In genomic region chr15:70502576-70502975, GRCh38 we compare ENCODE assay signal across 21 cellular contexts.
DNase-seq lines count a peak whose midpoint lies in the region; TF ChIP-seq lines count a peak whose summit lies in the region.
"Had no signal": no experiment of that assay in that cellular context is flagged by ENCODE, and none has a peak within 500 bp of the region (broad histone marks: within the 10 kb centered on the region; RNA-seq: fewer than 3 reads in every experiment).

No MANE protein-coding gene starts in this region.

- H2BK15ac ChIP-seq in mesenchymal stem cell (ENCODE audit: low read depth, poor library complexity, severe bottlenecking) = peak overlapping the region; percentile 19

- no peak overlapping the region for H2AFZ ChIP-seq in OCI-LY3 (ENCODE audit: low read depth, low read length)
- H2AFZ ChIP-seq in mesenchymal stem cell (ENCODE audit: low read depth, low read length) = no peak overlapping the region

- no peaks in the 10 kb centered on the region for H3K79me2 ChIP-seq in OCI-LY3 (ENCODE audit: low read length)

- no peak for TF ChIP-seq EP300 in sigmoid colon (IDR thresholded peaks at IDR 0.05)

- no peak overlapping the region for H3K4me3 ChIP-seq in BLaER1
- H3K4me3 ChIP-seq in OCI-LY3 (ENCODE audit: low read length) = peak overlapping the region; percentile 37
- no peak overlapping the region for H3K4me3 ChIP-seq in mesenchymal stem cell (ENCODE audit: insufficient read depth in 1 of 2, low read depth in 1 of 2, low read length in 2 of 2)
- H3K4me3 ChIP-seq in sigmoid colon = no peak overlapping the region
- H3K4me3 ChIP-seq: body of pancreas, mucosa of descending colon, prostate gland, tibial nerve had no signal

- WGBS in mesenchymal stem cell = 89% methylated on average over 9 of the region's 9 CpGs
- 87 to 95% methylated on average over 9 of the region's 9 CpGs for WGBS in sigmoid colon, 2 donors

- H3K9me3 Mint-ChIP-seq in T-helper 1 cell treated with Interleukin-12 subunit alpha and Interleukin-12 subunit beta and Interleukin-4 antibody, amounts not matched to agents 30 μg/mL and 1 μg/mL, for 36 hours = peaks cover 7% of the 10 kb centered on the region
- no peaks in the 10 kb centered on the region for H3K9me3 Mint-ChIP-seq in osteocyte (ENCODE audit: unreplicated experiment)

- H3K4me3 Mint-ChIP-seq in T-helper 1 cell treated with Interleukin-12 subunit alpha and Interleukin-12 subunit beta and Interleukin-4 antibody, amounts not matched to agents 30 μg/mL and 1 μg/mL, for 36 hours = no peak overlapping the region
- H3K4me3 Mint-ChIP-seq in osteocyte (ENCODE audit: unreplicated experiment) = no peak overlapping the region
- H3K4me3 Mint-ChIP-seq: activated CD8-positive, alpha-beta T cell treated with anti-CD3 and anti-CD28 coated beads for 36 hours had no signal

- DNase-seq in T-helper 1 cell (no peak), mesenchymal stem cell (no peak), NOMO-1 (lab: John Stamatoyannopoulos, UW; ENCODE audit: unreplicated experiment in 2 of 2) (no peak), sigmoid colon (no peak), osteocyte (ENCODE audit: extremely low spot score, unreplicated experiment) (no peak)
- DNase-seq: activated CD8-positive, alpha-beta T cell treated with anti-CD3 and anti-CD28 coated beads for 36 hours; activated T-cell treated with anti-CD3 and anti-CD28 coated beads for 4 hours; body of pancreas; Caco-2; cerebellar nuclear complex; DMS79; HCEC 1CT; mucosa of descending colon; NCI-H1048; NCI-H187 had no signal

- no peak overlapping the region for H3K27ac ChIP-seq in BLaER1
- H3K27ac ChIP-seq in OCI-LY3 (ENCODE audit: low read length) = peak overlapping the region; percentile 95
- no peak overlapping the region for H3K27ac ChIP-seq in mesenchymal stem cell (ENCODE audit: low read length, poor library complexity, severe bottlenecking)
- H3K27ac ChIP-seq in sigmoid colon = no peak overlapping the region
- H3K27ac ChIP-seq: 22Rv1, body of pancreas, prostate gland, tibial nerve had no signal

- peaks cover 50% of the 10 kb centered on the region for H3K4me1 Mint-ChIP-seq in T-helper 1 cell treated with Interleukin-12 subunit alpha and Interleukin-12 subunit beta and Interleukin-4 antibody, amounts not matched to agents 30 μg/mL and 1 μg/mL, for 36 hours (ENCODE audit: low read depth)
- H3K4me1 Mint-ChIP-seq in osteocyte (ENCODE audit: unreplicated experiment) = peaks cover 40% of the 10 kb centered on the region

- intact Hi-C loops in sigmoid colon (cut with DNase I) = no loop called here

- no peaks in the 10 kb centered on the region for H3K27me3 Mint-ChIP-seq in T-helper 1 cell treated with Interleukin-12 subunit alpha and Interleukin-12 subunit beta and Interleukin-4 antibody, amounts not matched to agents 30 μg/mL and 1 μg/mL, for 36 hours (ENCODE audit: low read depth)
- H3K27me3 Mint-ChIP-seq in osteocyte (ENCODE audit: unreplicated experiment) = no peaks in the 10 kb centered on the region

- H2AK5ac ChIP-seq in mesenchymal stem cell (ENCODE audit: low read length, severe bottlenecking) = no peak overlapping the region

- H3K9ac ChIP-seq in BLaER1 (no peak overlapping the region), OCI-LY3 (ENCODE audit: low read length) (peak overlapping the region; percentile 56), mesenchymal stem cell (ENCODE audit: low read length) (no peak overlapping the region)

- peaks cover 51% of the 10 kb centered on the region for H3K4me1 ChIP-seq in BLaER1
- H3K4me1 ChIP-seq in OCI-LY3 (ENCODE audit: low read length) = peaks cover 77% of the 10 kb centered on the region
- peaks cover 28% of the 10 kb centered on the region for H3K4me1 ChIP-seq in mesenchymal stem cell (ENCODE audit: control insufficient read depth, insufficient read depth, low read depth, low read length)
- peaks cover 0 to 40% (median 36%) of the 10 kb centered on the region in 4 donors for H3K4me1 ChIP-seq in sigmoid colon

- H3K4me2 ChIP-seq in BLaER1 (peak overlapping the region; percentile 91), OCI-LY3 (ENCODE audit: low read length) (peak overlapping the region; percentile 74), mesenchymal stem cell (ENCODE audit: low read length, poor library complexity, severe bottlenecking) (no peak overlapping the region)

- peak overlapping the region in 1 of 2 experiments; percentile 47 for H2BK12ac ChIP-seq in mesenchymal stem cell (ENCODE audit: low read length in 2 of 2)

- H2BK120ac ChIP-seq in mesenchymal stem cell (ENCODE audit: low read depth, low read length) = no peak overlapping the region

- H4K20me1 ChIP-seq in BLaER1 (peaks cover 88% of the 10 kb centered on the region), OCI-LY3 (ENCODE audit: insufficient read depth, low read length) (no peaks in the 10 kb centered on the region)

- H3K27ac Mint-ChIP-seq in T-helper 1 cell treated with Interleukin-12 subunit alpha and Interleukin-12 subunit beta and Interleukin-4 antibody, amounts not matched to agents 30 μg/mL and 1 μg/mL, for 36 hours = peak overlapping the region; percentile 69
- H3K27ac Mint-ChIP-seq in osteocyte (ENCODE audit: unreplicated experiment) = no peak overlapping the region

- H3K27me3 ChIP-seq in BLaER1 (peaks cover 72% of the 10 kb centered on the region), OCI-LY3 (ENCODE audit: low read depth, low read length) (no peaks in the 10 kb centered on the region), mesenchymal stem cell (ENCODE audit: control insufficient read depth in 1 of 2, insufficient read depth in 1 of 2, low read length in 2 of 2) (peaks cover 0 to 66% of the 10 kb centered on the region in 2 experiments), sigmoid colon (no peaks in the 10 kb centered on the region)
- H3K27me3 ChIP-seq: body of pancreas, tibial nerve had no signal

- peaks cover 3% of the 10 kb centered on the region for H3K36me3 Mint-ChIP-seq in T-helper 1 cell treated with Interleukin-12 subunit alpha and Interleukin-12 subunit beta and Interleukin-4 antibody, amounts not matched to agents 30 μg/mL and 1 μg/mL, for 36 hours (ENCODE audit: low read depth)
- no peaks in the 10 kb centered on the region for H3K36me3 Mint-ChIP-seq in osteocyte (ENCODE audit: unreplicated experiment)

- no peak for TF ChIP-seq CTCF in OCI-LY3 (IDR thresholded peaks at IDR 0.05; ENCODE audit: low read depth, low read length)
- no peak for TF ChIP-seq CTCF in sigmoid colon (IDR thresholded peaks at IDR 0.05)
- TF ChIP-seq CTCF in osteocyte (IDR thresholded peaks at IDR 0.05) = no peak

- H3K79me1 ChIP-seq in mesenchymal stem cell (replicated peaks; ENCODE audit: low read length, poor library complexity, severe bottlenecking) = no peaks in the 10 kb centered on the region

- no peak overlapping the region for H2BK5ac ChIP-seq in mesenchymal stem cell (ENCODE audit: low read depth, low read length, poor library complexity, severe bottlenecking)

- peak overlapping the region in 1 of 2 experiments; percentile 12 for H3K18ac ChIP-seq in mesenchymal stem cell (ENCODE audit: low read depth in 1 of 2, low read length in 2 of 2)

- no peak overlapping the region for H4K8ac ChIP-seq in mesenchymal stem cell (ENCODE audit: low read length)

- TF ChIP-seq POLR2A in sigmoid colon (IDR thresholded peaks at IDR 0.05) = no peak

- no peak overlapping the region for H3K23ac ChIP-seq in mesenchymal stem cell (ENCODE audit: low read length in 2 of 2)

- H3K9me3 ChIP-seq in BLaER1 = no peaks in the 10 kb centered on the region; the same call in 1 of the 2 replicates
- H3K9me3 ChIP-seq in OCI-LY3 (ENCODE audit: insufficient read depth, low read length) = no peaks in the 10 kb centered on the region
- no peaks in the 10 kb centered on the region for H3K9me3 ChIP-seq in mesenchymal stem cell (ENCODE audit: control insufficient read depth, low read length)
- H3K9me3 ChIP-seq in sigmoid colon = no peaks in the 10 kb centered on the region
- H3K9me3 ChIP-seq: body of pancreas, mucosa of descending colon, prostate gland, tibial nerve had no signal

- peak overlapping the region; percentile 8 for H4K91ac ChIP-seq in mesenchymal stem cell (ENCODE audit: low read length)

- H3K4ac ChIP-seq in mesenchymal stem cell (ENCODE audit: low read depth in 1 of 2, low read length in 2 of 2) = no peak overlapping the region

- no peak overlapping the region for H3K14ac ChIP-seq in mesenchymal stem cell (ENCODE audit: low read length in 2 of 2)

- H3K36me3 ChIP-seq in BLaER1 (no peaks in the 10 kb centered on the region), OCI-LY3 (replicated peaks; ENCODE audit: low read depth, low read length) (peaks cover 3% of the 10 kb centered on the region), mesenchymal stem cell (ENCODE audit: control insufficient read depth in 1 of 2, insufficient read depth in 2 of 2, low read depth in 1 of 2, low read length in 2 of 2) (no peaks in the 10 kb centered on the region), sigmoid colon (no peaks in the 10 kb centered on the region)
- H3K36me3 ChIP-seq: prostate gland, tibial nerve had no signal
